ENCODE assay signal across 1 cellular context in the genomic region with DNA sequence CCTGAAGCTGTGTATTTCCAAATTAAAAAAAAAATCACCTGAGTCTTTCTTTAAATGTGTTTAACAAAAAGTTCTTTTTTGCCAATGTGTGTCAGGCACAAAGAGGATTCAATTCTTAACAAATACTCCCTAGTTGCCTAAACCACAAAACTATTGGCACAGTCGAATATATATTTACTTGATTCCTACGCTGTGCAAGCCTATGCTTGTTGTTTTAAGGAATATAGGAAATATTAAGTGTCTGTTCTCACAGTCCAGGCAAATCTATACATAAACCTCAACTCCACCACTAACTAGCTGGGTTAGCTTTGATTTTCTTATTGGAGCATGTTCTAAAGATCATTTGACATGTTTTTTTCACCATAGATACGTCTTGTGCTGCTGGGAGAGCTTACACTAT.
TF ChIP-seq lines count a peak whose summit lies in the region.

No MANE protein-coding gene starts in this region.

TF ChIP-seq in GM23338, 12 proteins besides CTCF, POLR2A, EP300 and RAD21:
- TF ChIP-seq, protein P1, sequence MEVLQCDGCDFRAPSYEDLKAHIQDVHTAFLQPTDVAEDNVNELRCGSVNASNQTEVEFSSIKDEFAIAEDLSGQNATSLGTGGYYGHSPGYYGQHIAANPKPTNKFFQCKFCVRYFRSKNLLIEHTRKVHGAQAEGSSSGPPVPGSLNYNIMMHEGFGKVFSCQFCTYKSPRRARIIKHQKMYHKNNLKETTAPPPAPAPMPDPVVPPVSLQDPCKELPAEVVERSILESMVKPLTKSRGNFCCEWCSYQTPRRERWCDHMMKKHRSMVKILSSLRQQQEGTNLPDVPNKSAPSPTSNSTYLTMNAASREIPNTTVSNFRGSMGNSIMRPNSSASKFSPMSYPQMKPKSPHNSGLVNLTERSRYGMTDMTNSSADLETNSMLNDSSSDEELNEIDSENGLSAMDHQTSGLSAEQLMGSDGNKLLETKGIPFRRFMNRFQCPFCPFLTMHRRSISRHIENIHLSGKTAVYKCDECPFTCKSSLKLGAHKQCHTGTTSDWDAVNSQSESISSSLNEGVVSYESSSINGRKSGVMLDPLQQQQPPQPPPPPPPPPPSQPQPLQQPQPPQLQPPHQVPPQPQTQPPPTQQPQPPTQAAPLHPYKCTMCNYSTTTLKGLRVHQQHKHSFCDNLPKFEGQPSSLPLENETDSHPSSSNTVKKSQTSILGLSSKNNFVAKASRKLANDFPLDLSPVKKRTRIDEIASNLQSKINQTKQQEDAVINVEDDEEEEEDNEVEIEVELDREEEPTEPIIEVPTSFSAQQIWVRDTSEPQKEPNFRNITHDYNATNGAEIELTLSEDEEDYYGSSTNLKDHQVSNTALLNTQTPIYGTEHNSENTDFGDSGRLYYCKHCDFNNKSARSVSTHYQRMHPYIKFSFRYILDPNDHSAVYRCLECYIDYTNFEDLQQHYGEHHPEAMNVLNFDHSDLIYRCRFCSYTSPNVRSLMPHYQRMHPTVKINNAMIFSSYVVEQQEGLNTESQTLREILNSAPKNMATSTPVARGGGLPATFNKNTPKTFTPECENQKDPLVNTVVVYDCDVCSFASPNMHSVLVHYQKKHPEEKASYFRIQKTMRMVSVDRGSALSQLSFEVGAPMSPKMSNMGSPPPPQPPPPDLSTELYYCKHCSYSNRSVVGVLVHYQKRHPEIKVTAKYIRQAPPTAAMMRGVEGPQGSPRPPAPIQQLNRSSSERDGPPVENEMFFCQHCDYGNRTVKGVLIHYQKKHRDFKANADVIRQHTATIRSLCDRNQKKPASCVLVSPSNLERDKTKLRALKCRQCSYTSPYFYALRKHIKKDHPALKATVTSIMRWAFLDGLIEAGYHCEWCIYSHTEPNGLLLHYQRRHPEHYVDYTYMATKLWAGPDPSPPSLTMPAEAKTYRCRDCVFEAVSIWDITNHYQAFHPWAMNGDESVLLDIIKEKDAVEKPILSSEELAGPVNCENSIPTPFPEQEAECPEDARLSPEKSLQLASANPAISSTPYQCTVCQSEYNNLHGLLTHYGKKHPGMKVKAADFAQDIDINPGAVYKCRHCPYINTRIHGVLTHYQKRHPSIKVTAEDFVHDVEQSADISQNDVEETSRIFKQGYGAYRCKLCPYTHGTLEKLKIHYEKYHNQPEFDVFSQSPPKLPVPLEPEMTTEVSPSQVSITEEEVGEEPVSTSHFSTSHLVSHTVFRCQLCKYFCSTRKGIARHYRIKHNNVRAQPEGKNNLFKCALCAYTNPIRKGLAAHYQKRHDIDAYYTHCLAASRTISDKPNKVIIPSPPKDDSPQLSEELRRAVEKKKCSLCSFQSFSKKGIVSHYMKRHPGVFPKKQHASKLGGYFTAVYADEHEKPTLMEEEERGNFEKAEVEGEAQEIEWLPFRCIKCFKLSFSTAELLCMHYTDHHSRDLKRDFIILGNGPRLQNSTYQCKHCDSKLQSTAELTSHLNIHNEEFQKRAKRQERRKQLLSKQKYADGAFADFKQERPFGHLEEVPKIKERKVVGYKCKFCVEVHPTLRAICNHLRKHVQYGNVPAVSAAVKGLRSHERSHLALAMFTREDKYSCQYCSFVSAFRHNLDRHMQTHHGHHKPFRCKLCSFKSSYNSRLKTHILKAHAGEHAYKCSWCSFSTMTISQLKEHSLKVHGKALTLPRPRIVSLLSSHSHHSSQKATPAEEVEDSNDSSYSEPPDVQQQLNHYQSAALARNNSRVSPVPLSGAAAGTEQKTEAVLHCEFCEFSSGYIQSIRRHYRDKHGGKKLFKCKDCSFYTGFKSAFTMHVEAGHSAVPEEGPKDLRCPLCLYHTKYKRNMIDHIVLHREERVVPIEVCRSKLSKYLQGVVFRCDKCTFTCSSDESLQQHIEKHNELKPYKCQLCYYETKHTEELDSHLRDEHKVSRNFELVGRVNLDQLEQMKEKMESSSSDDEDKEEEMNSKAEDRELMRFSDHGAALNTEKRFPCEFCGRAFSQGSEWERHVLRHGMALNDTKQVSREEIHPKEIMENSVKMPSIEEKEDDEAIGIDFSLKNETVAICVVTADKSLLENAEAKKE (CRISPR knock-in tag; IDR thresholded peaks at IDR 0.05): no peak
- no peak for TF ChIP-seq EZH2phosphoT487 (IDR thresholded peaks at IDR 0.05; ENCODE audit: unreplicated experiment)
- no peak for TF ChIP-seq JUNB (IDR thresholded peaks at IDR 0.05; ENCODE audit: unreplicated experiment)
- no peak for TF ChIP-seq EZH2 (IDR thresholded peaks at IDR 0.05; ENCODE audit: low read depth, unreplicated experiment)
- no peak for TF ChIP-seq ZNF331 (CRISPR knock-in tag; IDR thresholded peaks at IDR 0.05; ENCODE audit: low read depth)
- TF ChIP-seq, protein P2, sequence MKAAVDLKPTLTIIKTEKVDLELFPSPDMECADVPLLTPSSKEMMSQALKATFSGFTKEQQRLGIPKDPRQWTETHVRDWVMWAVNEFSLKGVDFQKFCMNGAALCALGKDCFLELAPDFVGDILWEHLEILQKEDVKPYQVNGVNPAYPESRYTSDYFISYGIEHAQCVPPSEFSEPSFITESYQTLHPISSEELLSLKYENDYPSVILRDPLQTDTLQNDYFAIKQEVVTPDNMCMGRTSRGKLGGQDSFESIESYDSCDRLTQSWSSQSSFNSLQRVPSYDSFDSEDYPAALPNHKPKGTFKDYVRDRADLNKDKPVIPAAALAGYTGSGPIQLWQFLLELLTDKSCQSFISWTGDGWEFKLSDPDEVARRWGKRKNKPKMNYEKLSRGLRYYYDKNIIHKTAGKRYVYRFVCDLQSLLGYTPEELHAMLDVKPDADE (IDR thresholded peaks at IDR 0.05): no peak
- TF ChIP-seq STAT1 (IDR thresholded peaks at IDR 0.05; ENCODE audit: unreplicated experiment): no peak
- no peak for TF ChIP-seq POLR2AphosphoS5 (IDR thresholded peaks at IDR 0.05; ENCODE audit: low read depth)
- no peak for TF ChIP-seq CREB1 (CRISPR knock-in tag; IDR thresholded peaks at IDR 0.05; ENCODE audit: low read depth)
- TF ChIP-seq, protein P3, sequence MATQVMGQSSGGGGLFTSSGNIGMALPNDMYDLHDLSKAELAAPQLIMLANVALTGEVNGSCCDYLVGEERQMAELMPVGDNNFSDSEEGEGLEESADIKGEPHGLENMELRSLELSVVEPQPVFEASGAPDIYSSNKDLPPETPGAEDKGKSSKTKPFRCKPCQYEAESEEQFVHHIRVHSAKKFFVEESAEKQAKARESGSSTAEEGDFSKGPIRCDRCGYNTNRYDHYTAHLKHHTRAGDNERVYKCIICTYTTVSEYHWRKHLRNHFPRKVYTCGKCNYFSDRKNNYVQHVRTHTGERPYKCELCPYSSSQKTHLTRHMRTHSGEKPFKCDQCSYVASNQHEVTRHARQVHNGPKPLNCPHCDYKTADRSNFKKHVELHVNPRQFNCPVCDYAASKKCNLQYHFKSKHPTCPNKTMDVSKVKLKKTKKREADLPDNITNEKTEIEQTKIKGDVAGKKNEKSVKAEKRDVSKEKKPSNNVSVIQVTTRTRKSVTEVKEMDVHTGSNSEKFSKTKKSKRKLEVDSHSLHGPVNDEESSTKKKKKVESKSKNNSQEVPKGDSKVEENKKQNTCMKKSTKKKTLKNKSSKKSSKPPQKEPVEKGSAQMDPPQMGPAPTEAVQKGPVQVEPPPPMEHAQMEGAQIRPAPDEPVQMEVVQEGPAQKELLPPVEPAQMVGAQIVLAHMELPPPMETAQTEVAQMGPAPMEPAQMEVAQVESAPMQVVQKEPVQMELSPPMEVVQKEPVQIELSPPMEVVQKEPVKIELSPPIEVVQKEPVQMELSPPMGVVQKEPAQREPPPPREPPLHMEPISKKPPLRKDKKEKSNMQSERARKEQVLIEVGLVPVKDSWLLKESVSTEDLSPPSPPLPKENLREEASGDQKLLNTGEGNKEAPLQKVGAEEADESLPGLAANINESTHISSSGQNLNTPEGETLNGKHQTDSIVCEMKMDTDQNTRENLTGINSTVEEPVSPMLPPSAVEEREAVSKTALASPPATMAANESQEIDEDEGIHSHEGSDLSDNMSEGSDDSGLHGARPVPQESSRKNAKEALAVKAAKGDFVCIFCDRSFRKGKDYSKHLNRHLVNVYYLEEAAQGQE (IDR thresholded peaks at IDR 0.05; ENCODE audit: unreplicated experiment): no peak
- TF ChIP-seq ZNF114 (CRISPR knock-in tag; IDR thresholded peaks at IDR 0.05): no peak
- TF ChIP-seq NANOG (IDR thresholded peaks at IDR 0.05; ENCODE audit: borderline replicate concordance): no peak
